Comparison of ENCODE assay signal across 8 cellular contexts in genomic region chr6:111761783-111762312, GRCh38.
DNase-seq lines count a peak whose midpoint lies in the region; ATAC-seq lines count a peak whose summit lies in the region.
"Had no signal": no experiment of that assay in that cellular context is flagged by ENCODE, and none has a peak within 500 bp of the region (broad histone marks: within the 10 kb centered on the region; RNA-seq: fewer than 3 reads in every experiment).

No MANE protein-coding gene starts in this region.

- no peaks in the 10 kb centered on the region for H3K9me3 Mint-ChIP-seq in T-cell
- H3K9me3 Mint-ChIP-seq in effector memory CD8-positive, alpha-beta T cell: no peaks in the 10 kb centered on the region

- POLR2A ChIA-PET in T-cell (lab: Charles Lee): interaction anchor here (0.5 to 3.8 kb wide), 9 partner anchors 8 to 279 kb away, joined by 3 to 19 read pairs (median 4); partner anchors contain the start of gene REV3L (in 1 of the 2)

- peak overlapping the region; percentile 97 to 99 for H3K27ac Mint-ChIP-seq in T-cell
- peak overlapping the region; percentile 100 for H3K27ac Mint-ChIP-seq in effector memory CD8-positive, alpha-beta T cell

- peaks cover 28% of the 10 kb centered on the region for H3K36me3 Mint-ChIP-seq in T-cell
- H3K36me3 Mint-ChIP-seq in effector memory CD8-positive, alpha-beta T cell (ENCODE audit: insufficient read depth): peaks cover 82% of the 10 kb centered on the region

- H3K4me1 Mint-ChIP-seq in T-cell: peaks cover 97 to 99% (median 99%) of the 10 kb centered on the region in 3 donors
- peaks cover 85 to 97% of the 10 kb centered on the region in 2 donors for H3K4me1 Mint-ChIP-seq in effector memory CD8-positive, alpha-beta T cell (ENCODE audit: low read depth in 2 of 2)

- DNase-seq in T-cell (peak in 1 of 34 experiments; percentile 34), NCI-H2107 (lab: John Stamatoyannopoulos, UW) (no peak), epidermal melanocyte (ENCODE audit: insufficient read length, low spot score) (no peak)
- no peak for DNase-seq in effector memory CD8-positive, alpha-beta T cell
- DNase-seq in stimulated activated naive CD8-positive, alpha-beta T cell treated with anti-CD3 and anti-CD28 coated beads, Interleukin-15, Interleukin-2, amounts not matched to agents 100 U/mL and 50 U/mL, for 24 hours: peak; percentile 71

- ATAC-seq in GM21786 (IDR thresholded peaks at IDR 0.05; ENCODE audit: unreplicated experiment): peak; percentile 36
- ATAC-seq in T-cell (replicated peaks in 1 of 4): no peak
- no peak for ATAC-seq in effector memory CD8-positive, alpha-beta T cell (replicated peaks)
- ATAC-seq in stimulated activated naive CD8-positive, alpha-beta T cell treated with anti-CD3 and anti-CD28 coated beads, Interleukin-15, Interleukin-2, amounts not matched to agents 100 U/mL and 50 U/mL, for 24 hours: peak; percentile 33
- no peak for ATAC-seq in HG03520 (IDR thresholded peaks at IDR 0.05; ENCODE audit: unreplicated experiment)
- ATAC-seq: gastroesophageal sphincter had no signal

- peak overlapping the region; percentile 34 to 95 (median 61) for H3K4me3 Mint-ChIP-seq in T-cell
- H3K4me3 Mint-ChIP-seq in effector memory CD8-positive, alpha-beta T cell: peak overlapping the region; percentile 91 to 96

- CTCF ChIA-PET in T-cell (lab: Charles Lee): interaction anchor here (0.6 to 4.4 kb wide), 6 partner anchors 9 to 78 kb away, joined by 3 to 20 read pairs (median 4); no protein-coding TSS in a partner anchor

- no peaks in the 10 kb centered on the region for H3K27me3 Mint-ChIP-seq in T-cell
- H3K27me3 Mint-ChIP-seq in effector memory CD8-positive, alpha-beta T cell: no peaks in the 10 kb centered on the region

Comparison
In these comparisons a context has a peak if more than half of its experiments do, and no peak if none do; other contexts are left out.
1. ATAC-seq: peak in GM21786 (single experiment) and stimulated activated naive CD8-positive, alpha-beta T cell treated with anti-CD3 and anti-CD28 coated beads, Interleukin-15, Interleukin-2, amounts not matched to agents 100 U/mL and 50 U/mL, for 24 hours (single experiment); none in T-cell (0 of 4), effector memory CD8-positive, alpha-beta T cell (single experiment) and HG03520 (single experiment).